Comparison of ENCODE assay signal across 16 cellular contexts in the genomic region with DNA sequence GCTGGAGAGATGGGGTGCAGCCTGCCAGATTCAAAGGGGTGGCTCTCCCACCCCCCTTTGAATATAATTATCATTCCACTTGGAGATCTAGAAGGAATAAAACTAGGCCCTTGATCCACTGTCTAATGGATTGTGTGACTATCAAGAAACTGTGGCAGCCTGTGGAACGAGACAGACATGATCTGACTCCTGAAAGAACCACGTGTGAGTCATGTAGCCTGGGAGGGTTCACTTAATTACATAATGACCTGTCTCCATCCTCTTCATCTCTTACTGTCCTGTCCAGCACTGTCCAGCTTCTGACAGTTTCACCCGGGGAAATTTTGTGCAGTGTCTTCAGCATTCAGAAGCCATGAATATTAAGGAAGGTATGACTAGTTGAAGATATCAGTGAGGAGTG. TPM values are rescaled to one million over a fixed set of nuclear protein-coding genes. Genes with fewer than 3 reads are reported as not detected.
"Had no signal": no experiment of that assay in that cellular context is flagged by ENCODE, and none has a peak within 500 bp of the region (broad histone marks: within the 10 kb centered on the region; RNA-seq: fewer than 3 reads in every experiment).

No MANE protein-coding gene starts in this region.

- ATAC-seq: activated naive CD8-positive, alpha-beta T cell treated with anti-CD3 and anti-CD28 coated beads, Interleukin-2, amount 50 U/mL, for 24 hours; naive thymus-derived CD8-positive, alpha-beta T cell; sciatic nerve; stimulated activated naive CD8-positive, alpha-beta T cell treated with anti-CD3 and anti-CD28 coated beads, Interleukin-15, Interleukin-2, amounts not matched to agents 100 U/mL and 50 U/mL, for 24 hours; T-helper 17 cell had no signal

- DNase-seq: activated B cell treated with CpG ODN at 0.5 μM for 24 hours; activated CD4-positive, alpha-beta T cell treated with anti-CD3 and anti-CD28 coated beads, Interleukin-2, amount 10 ng/mL, durations not matched to agents 24 days and 14 days; activated naive CD4-positive, alpha-beta T cell; activated naive CD8-positive, alpha-beta T cell treated with anti-CD3 and anti-CD28 coated beads, Interleukin-2, amount 50 U/mL, for 24 hours; erythroblast; immature natural killer cell; naive thymus-derived CD8-positive, alpha-beta T cell; stimulated activated CD4-positive, alpha-beta T cell treated with anti-CD3 and anti-CD28 coated beads, Interleukin-12 subunit alpha, Interleukin-12 subunit beta, amount 100 ng/mL, for 4 hours; stimulated activated CD4-positive, alpha-beta T cell treated with anti-CD3 and anti-CD28 coated beads, Interleukin-2, amount 100 ng/mL, for 48 hours; stimulated activated naive CD8-positive, alpha-beta T cell treated with anti-CD3 and anti-CD28 coated beads, Interleukin-15, Interleukin-2, amounts not matched to agents 100 U/mL and 50 U/mL, for 24 hours; T-helper 17 cell had no signal

- H3K4me1 ChIP-seq: prostate gland had no signal

- H3K27ac Mint-ChIP-seq: activated B cell treated with CpG ODN at 0.5 μM for 24 hours; activated CD4-positive, alpha-beta T cell treated with anti-CD3 and anti-CD28 coated beads, Interleukin-2, amount 10 ng/mL, durations not matched to agents 24 days and 14 days; activated naive CD8-positive, alpha-beta T cell treated with anti-CD3 and anti-CD28 coated beads, Interleukin-2, amount 50 U/mL, for 24 hours; activated T-helper 1 cell treated with anti-CD3 and anti-CD28 coated beads, Interleukin-12 subunit alpha, Interleukin-12 subunit beta, Interleukin-2, Interleukin-4 antibody, amounts not matched to agents 30 ng/mL and 10 ng/mL and 1 ng/mL, durations not matched to agents 14 hours and 24 hours and 36 hours; dendritic cell treated with granulocyte-macrophage colony-stimulating factor and Interleukin-4, amounts not matched to agents 40 ng/mL and 50 ng/mL, for 4 days; immature natural killer cell; T-helper 17 cell had no signal

- H3K36me3 Mint-ChIP-seq: immature natural killer cell; naive thymus-derived CD8-positive, alpha-beta T cell had no signal

- H3K27me3 Mint-ChIP-seq: activated B cell treated with CpG ODN at 0.5 μM for 24 hours; activated CD4-positive, alpha-beta T cell treated with anti-CD3 and anti-CD28 coated beads, Interleukin-2, amount 10 ng/mL, durations not matched to agents 24 days and 14 days; activated naive CD8-positive, alpha-beta T cell treated with anti-CD3 and anti-CD28 coated beads, Interleukin-2, amount 50 U/mL, for 24 hours; dendritic cell treated with granulocyte-macrophage colony-stimulating factor and Interleukin-4, amounts not matched to agents 40 ng/mL and 50 ng/mL, for 4 days had no signal

- H3K4me1 Mint-ChIP-seq: activated B cell treated with CpG ODN at 0.5 μM for 24 hours; activated CD4-positive, alpha-beta T cell treated with anti-CD3 and anti-CD28 coated beads, Interleukin-2, amount 10 ng/mL, durations not matched to agents 24 days and 14 days; activated naive CD8-positive, alpha-beta T cell treated with anti-CD3 and anti-CD28 coated beads, Interleukin-2, amount 50 U/mL, for 24 hours; central memory CD8-positive, alpha-beta T cell; immature natural killer cell; naive thymus-derived CD8-positive, alpha-beta T cell; T-helper 17 cell had no signal

- H3K36me3 ChIP-seq: prostate gland had no signal

- H3K9me3 ChIP-seq: prostate gland had no signal

- H3K9me3 Mint-ChIP-seq: activated B cell treated with CpG ODN at 0.5 μM for 24 hours; activated CD4-positive, alpha-beta T cell treated with anti-CD3 and anti-CD28 coated beads, Interleukin-2, amount 10 ng/mL, durations not matched to agents 24 days and 14 days; activated naive CD8-positive, alpha-beta T cell treated with anti-CD3 and anti-CD28 coated beads, Interleukin-2, amount 50 U/mL, for 24 hours; activated T-helper 1 cell treated with anti-CD3 and anti-CD28 coated beads, Interleukin-12 subunit alpha, Interleukin-12 subunit beta, Interleukin-2, Interleukin-4 antibody, amounts not matched to agents 30 ng/mL and 10 ng/mL and 1 ng/mL, durations not matched to agents 14 hours and 24 hours and 36 hours; central memory CD8-positive, alpha-beta T cell; dendritic cell treated with granulocyte-macrophage colony-stimulating factor and Interleukin-4, amounts not matched to agents 40 ng/mL and 50 ng/mL, for 4 days; immature natural killer cell; naive thymus-derived CD8-positive, alpha-beta T cell had no signal

- H3K4me3 ChIP-seq: prostate gland had no signal

- H3K4me3 Mint-ChIP-seq: activated B cell treated with CpG ODN at 0.5 μM for 24 hours; activated CD4-positive, alpha-beta T cell treated with anti-CD3 and anti-CD28 coated beads, Interleukin-2, amount 10 ng/mL, durations not matched to agents 24 days and 14 days; activated naive CD8-positive, alpha-beta T cell treated with anti-CD3 and anti-CD28 coated beads, Interleukin-2, amount 50 U/mL, for 24 hours; activated T-helper 1 cell treated with anti-CD3 and anti-CD28 coated beads, Interleukin-12 subunit alpha, Interleukin-12 subunit beta, Interleukin-2, Interleukin-4 antibody, amounts not matched to agents 30 ng/mL and 10 ng/mL and 1 ng/mL, durations not matched to agents 14 hours and 24 hours and 36 hours; central memory CD8-positive, alpha-beta T cell; dendritic cell treated with granulocyte-macrophage colony-stimulating factor and Interleukin-4, amounts not matched to agents 40 ng/mL and 50 ng/mL, for 4 days; immature natural killer cell; naive thymus-derived CD8-positive, alpha-beta T cell; T-helper 17 cell had no signal

- H3K27ac ChIP-seq: prostate gland had no signal

RNA-seq across cellular contexts. Expression of a gene that starts 43.4 kb away (rescaled TPM):
- total RNA-seq: activated B cell treated with CpG ODN at 0.5 μM for 24 hours; activated CD4-positive, alpha-beta T cell treated with anti-CD3 and anti-CD28 coated beads, Interleukin-2, amount 10 ng/mL, durations not matched to agents 24 days and 14 days; activated T-helper 1 cell treated with anti-CD3 and anti-CD28 coated beads, Interleukin-12 subunit alpha, Interleukin-12 subunit beta, Interleukin-2, Interleukin-4 antibody, amounts not matched to agents 30 ng/mL and 10 ng/mL and 1 ng/mL, durations not matched to agents 14 hours and 24 hours and 36 hours; naive thymus-derived CD8-positive, alpha-beta T cell; T-helper 17 cell had no signal
